Comparison of ENCODE assay signal across 13 cellular contexts in the genomic region with DNA sequence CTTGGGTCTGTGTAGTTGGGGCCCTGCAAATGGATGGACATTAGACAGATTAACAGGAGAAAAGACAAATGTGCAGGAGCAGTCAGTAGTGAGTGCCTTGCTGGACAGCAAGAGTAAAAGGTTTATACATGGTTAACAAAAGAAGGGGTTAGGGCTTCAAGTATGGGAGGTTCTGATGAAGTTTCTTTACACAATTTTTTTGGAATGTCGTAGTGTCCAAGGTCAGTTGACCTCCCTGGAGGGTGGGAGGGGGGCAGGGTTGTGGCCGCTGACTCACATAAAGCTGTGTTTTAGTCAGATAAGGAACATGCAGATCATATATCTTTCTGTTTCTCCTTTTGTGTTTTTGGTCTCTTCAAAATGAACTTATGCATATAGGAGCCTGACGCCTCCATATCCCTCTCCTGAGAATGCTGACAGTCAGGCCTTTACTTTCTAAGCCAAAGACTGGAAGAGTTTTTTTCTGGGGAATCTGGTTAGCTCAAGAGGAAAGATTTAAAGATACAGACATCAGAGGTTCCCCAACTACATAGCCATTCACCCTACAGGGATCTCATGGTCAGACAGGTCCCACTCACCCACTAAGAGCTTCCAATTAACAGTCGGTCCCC.
DNase-seq lines count a peak whose midpoint lies in the region; ATAC-seq and TF ChIP-seq lines count a peak whose summit lies in the region.
"Had no signal": no experiment of that assay in that cellular context is flagged by ENCODE, and none has a peak within 500 bp of the region (broad histone marks: within the 10 kb centered on the region; RNA-seq: fewer than 3 reads in every experiment).

No MANE protein-coding gene starts in this region.

- no peaks in the 10 kb centered on the region for H3K36me3 ChIP-seq in RWPE2 (ENCODE audit: low read depth)
- H3K36me3 ChIP-seq in right atrium auricular region = no peaks in the 10 kb centered on the region

- H3K4me3 ChIP-seq in RWPE2 (ENCODE audit: severe bottlenecking) = no peak overlapping the region
- no peak overlapping the region for H3K4me3 ChIP-seq in right atrium auricular region
- H3K4me3 ChIP-seq: testis had no signal

- H3K9me3 ChIP-seq in RWPE2 (ENCODE audit: severe bottlenecking) (peaks cover 3% of the 10 kb centered on the region), right atrium auricular region (peaks cover 0 to 8% of the 10 kb centered on the region in 2 donors)
- H3K9me3 ChIP-seq: testis had no signal

- H3K27ac ChIP-seq in RWPE2 (ENCODE audit: poor library complexity, severe bottlenecking) = peak overlapping the region; percentile 35
- H3K27ac ChIP-seq in right atrium auricular region = no peak overlapping the region
- H3K27ac ChIP-seq: parathyroid adenoma, testis had no signal

- ATAC-seq in RWPE2 (ENCODE audit: low read depth) = peak; percentile 40; the same call in 2 of the 3 replicates
- ATAC-seq in GM21390 (IDR thresholded peaks at IDR 0.05; ENCODE audit: unreplicated experiment) = no peak

- H3K4me1 ChIP-seq in RWPE2 (ENCODE audit: insufficient read depth, poor library complexity, severe bottlenecking) (peaks cover 26% of the 10 kb centered on the region), right atrium auricular region (no peaks in the 10 kb centered on the region)
- H3K4me1 ChIP-seq: parathyroid adenoma, testis had no signal

- TF ChIP-seq CTCF in RWPE2 (IDR thresholded peaks at IDR 0.05; ENCODE audit: poor library complexity, severe bottlenecking) = no peak
- no peak for TF ChIP-seq CTCF in right atrium auricular region (IDR thresholded peaks at IDR 0.05)

- DNase-seq in GM04503 (ENCODE audit: low read depth) (peak; percentile 27), RWPE2 (ENCODE audit: low spot score) (no peak), fibroblast of gingiva (ENCODE audit: low read depth) (peak; percentile 51), renal cortical epithelial cell (ENCODE audit: low read depth) (peak; percentile 51), right atrium auricular region (ENCODE audit: low spot score) (no peak), GM19238 (ENCODE audit: insufficient read length, low spot score) (no peak)
- no peak for DNase-seq in stimulated activated CD4-positive, alpha-beta T cell treated with anti-CD3 and anti-CD28 coated beads, Interleukin-4, amount 100 ng/mL, for 4 hours
- DNase-seq: DND-41, kidney, NCI-H1105, testis had no signal

- H3K27me3 ChIP-seq in RWPE2 (ENCODE audit: insufficient read depth, poor library complexity, severe bottlenecking) = no peaks in the 10 kb centered on the region
- no peaks in the 10 kb centered on the region for H3K27me3 ChIP-seq in right atrium auricular region
- H3K27me3 ChIP-seq: testis had no signal

Comparison
In these comparisons a context has a peak if more than half of its experiments do, and no peak if none do; other contexts are left out.
1. DNase-seq: peak in GM04503 (single experiment), fibroblast of gingiva (single experiment) and renal cortical epithelial cell (single experiment); none in RWPE2 (single experiment), stimulated activated CD4-positive, alpha-beta T cell treated with anti-CD3 and anti-CD28 coated beads, Interleukin-4, amount 100 ng/mL, for 4 hours (0 of 2), right atrium auricular region (single experiment) and GM19238 (single experiment).